Comparison of ENCODE assay signal across 14 cellular contexts in the genomic region with DNA sequence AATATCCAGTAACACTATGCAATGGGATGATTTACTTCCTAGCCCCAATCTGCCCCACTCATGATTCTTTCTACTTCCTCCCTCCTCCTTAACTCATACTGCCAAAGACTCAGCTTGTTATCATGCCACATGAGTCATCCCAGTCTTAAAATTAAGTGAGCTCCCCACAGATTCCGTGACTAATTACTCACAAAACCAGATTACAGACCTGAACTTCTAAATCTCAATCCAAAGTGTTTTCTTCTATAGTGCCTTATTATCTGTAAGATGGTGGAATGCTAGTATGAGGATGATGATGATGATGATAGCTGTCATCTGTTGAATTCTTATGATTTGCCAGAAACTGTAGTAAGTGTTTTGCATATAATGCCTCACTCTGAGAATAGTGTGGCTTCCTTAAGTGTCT. TPM values are rescaled to one million over a fixed set of nuclear protein-coding genes. Genes with fewer than 3 reads are reported as not detected.
DNase-seq lines count a peak whose midpoint lies in the region; TF ChIP-seq lines count a peak whose summit lies in the region.
"Had no signal": no experiment of that assay in that cellular context is flagged by ENCODE, and none has a peak within 500 bp of the region (broad histone marks: within the 10 kb centered on the region; RNA-seq: fewer than 3 reads in every experiment).

No MANE protein-coding gene starts in this region.

- TF ChIP-seq EP300 in transverse colon (IDR thresholded peaks at IDR 0.05; ENCODE audit: low read depth) = no peak

- H3K4me1 ChIP-seq in adipocyte (ENCODE audit: control insufficient read depth, insufficient read depth, low read length) = peaks cover 12% of the 10 kb centered on the region
- H3K4me1 ChIP-seq in transverse colon = no peaks in the 10 kb centered on the region
- H3K4me1 ChIP-seq: sigmoid colon had no signal

- in situ Hi-C loops in transverse colon (cut with MboI; ENCODE audit: low pct_ligation_motif_present in 1 of 4, low pct_unique_long_range_greater_than_20kb in 1 of 4, low sequenced_read_pairs in 3 of 4) = no loop called here

- H3K9ac ChIP-seq in adipocyte (ENCODE audit: low read length) = no peak overlapping the region

- H3K9me3 ChIP-seq in adipocyte (ENCODE audit: control insufficient read depth, low read length) (no peaks in the 10 kb centered on the region), transverse colon (no peaks in the 10 kb centered on the region)
- H3K9me3 ChIP-seq: sigmoid colon had no signal

- H3K4me3 ChIP-seq in adipocyte (ENCODE audit: low read length) (no peak overlapping the region), transverse colon (no peak overlapping the region)
- H3K4me3 ChIP-seq: sigmoid colon had no signal

- no peak for TF ChIP-seq POLR2A in transverse colon (IDR thresholded peaks at IDR 0.05)

- intact Hi-C loops in transverse colon (cut with DNase I; ENCODE audit: low total_unique reads) = no loop called here

- H3K27me3 ChIP-seq in adipocyte (replicated peaks; ENCODE audit: control insufficient read depth, insufficient read depth, low read length) (peaks cover 8% of the 10 kb centered on the region), transverse colon (no peaks in the 10 kb centered on the region)
- H3K27me3 ChIP-seq: sigmoid colon had no signal

- no peak overlapping the region for H3K27ac ChIP-seq in transverse colon
- H3K27ac ChIP-seq: 22Rv1, sigmoid colon had no signal

- no peak for TF ChIP-seq CTCF in transverse colon (IDR thresholded peaks at IDR 0.05)

- DNase-seq in DMS53 (lab: John Stamatoyannopoulos, UW) (peak; percentile 4), DMS53 treated with DMSO at 0.1 percent for 48 hours (lab: John Stamatoyannopoulos, UW; ENCODE audit: unreplicated experiment) (no peak), HT1080 (ENCODE audit: low read depth) (peak; percentile 1), adipocyte (ENCODE audit: low read depth) (peak; percentile 42), iris pigment epithelial cell (ENCODE audit: low read depth) (peak; percentile 19), NCI-H748 (lab: John Stamatoyannopoulos, UW; ENCODE audit: unreplicated experiment) (no peak), NCI-H1694 treated with DMSO at 0.1 percent for 48 hours (lab: John Stamatoyannopoulos, UW) (no peak), transverse colon (no peak)
- DNase-seq: activated B cell treated with CpG ODN at 0.5 μM for 24 hours; CD4-positive, CD25-positive, alpha-beta regulatory T cell; mesendoderm; sigmoid colon; stimulated activated naive B cell treated with anti-CD40 and anti-IgM and Interleukin-4, amounts not matched to agents 10 μg/mL and 1 μg/mL and 100 μg/mL, for 72 hours had no signal

- no peaks in the 10 kb centered on the region for H3K36me3 ChIP-seq in adipocyte (ENCODE audit: control insufficient read depth, insufficient read depth, low read length, severe bottlenecking)
- no peaks in the 10 kb centered on the region for H3K36me3 ChIP-seq in transverse colon
- H3K36me3 ChIP-seq: sigmoid colon had no signal

- WGBS in transverse colon (ENCODE audit: low coverage in 1 of 2), 2 donors = 45% methylated on average over 1 of the region's 1 CpG; no CpG with 5 or more reads in 1 of the 2 donors

RNA-seq across cellular contexts. Expression of a gene that starts 27.7 kb away (rescaled TPM):
- total RNA-seq in HT1080 (2014; rRNA removed; shearing (Covaris generic)) = not detected in 2 replicates
- not detected in 2 replicates for polyA plus RNA-seq in HT1080 (2015; cell fraction: cytosol; rRNA removed)
- polyA plus RNA-seq in HT1080 (2015; cell fraction: nucleus; rRNA removed) = not detected in 2 replicates
- total RNA-seq in transverse colon = 1 to 10 TPM in 3 of 4 donors, under 1 TPM in 1; 0.82 to 4.9 (median 1.8) TPM
- total RNA-seq: activated B cell treated with CpG ODN at 0.5 μM for 24 hours had no signal

Comparison
In these comparisons a context has a peak if more than half of its experiments do, and no peak if none do; other contexts are left out.
1. DNase-seq: peak in DMS53 (single experiment), HT1080 (single experiment), adipocyte (single experiment) and iris pigment epithelial cell (single experiment); none in DMS53 treated with DMSO at 0.1 percent for 48 hours (single experiment), NCI-H748 (single experiment), NCI-H1694 treated with DMSO at 0.1 percent for 48 hours (single experiment) and transverse colon (single experiment).